Comparison of ENCODE assay signal across 25 cellular contexts in genomic region chr1:247435026-247435770, GRCh38. TPM values are rescaled to one million over a fixed set of nuclear protein-coding genes. Genes with fewer than 3 reads are reported as not detected.
A peak's percentile ranks its signal among the peaks of the same experiment; 100 is the strongest.
DNase-seq lines count a peak whose midpoint lies in the region; ATAC-seq and TF ChIP-seq lines count a peak whose summit lies in the region.
"Had no signal": no experiment of that assay in that cellular context is flagged by ENCODE, and none has a peak within 500 bp of the region (broad histone marks: within the 10 kb centered on the region; RNA-seq: fewer than 3 reads in every experiment).

No MANE protein-coding gene starts in this region.

- intact Hi-C loops in PC-3 (cut with micrococcal nuclease): no loop called here

- H4K8ac ChIP-seq in neuronal stem cell (ENCODE audit: low read depth, low read length): no peak overlapping the region

- no peaks in the 10 kb centered on the region for H3K9me2 ChIP-seq in PC-3 (replicated peaks; ENCODE audit: low read length)

- H2AK5ac ChIP-seq in neuronal stem cell (ENCODE audit: low read depth, low read length): no peak overlapping the region

- peak overlapping the region in 9 of 11 experiments; percentile 33 to 69 (median 60); a peak in 19 of 22 replicates for H3K27ac ChIP-seq in BLaER1 treated with 17β-estradiol and CSF1 and Interleukin-3, amounts not matched to agents 10 nM and 100 nM
- no peak overlapping the region for H3K27ac ChIP-seq in PC-3 (ENCODE audit: low read length)
- H3K27ac ChIP-seq in neuronal stem cell (replicated peaks; ENCODE audit: low read length): no peak overlapping the region
- H3K27ac ChIP-seq: right lobe of liver had no signal

- H3K27me3 Mint-ChIP-seq in progenitor cell of endocrine pancreas: peaks cover 11% of the 10 kb centered on the region

- no peak overlapping the region for H3K4me3 Mint-ChIP-seq in progenitor cell of endocrine pancreas (ENCODE audit: low read depth)
- H3K4me3 Mint-ChIP-seq: activated naive CD4-positive, alpha-beta T cell treated with anti-CD3 and anti-CD28 coated beads for 36 hours; type B pancreatic cell had no signal

- H3K79me1 ChIP-seq in neuronal stem cell (ENCODE audit: low read depth, low read length): no peaks in the 10 kb centered on the region

- H2BK120ac ChIP-seq in neuronal stem cell (ENCODE audit: low read depth, low read length): no peak overlapping the region

- H2AFZ ChIP-seq in PC-3 (ENCODE audit: low read length) (no peak overlapping the region), neuronal stem cell (ENCODE audit: low read length) (no peak overlapping the region)

- no peak overlapping the region for H3K23ac ChIP-seq in neuronal stem cell (ENCODE audit: low read depth, low read length, poor library complexity)

- no peaks in the 10 kb centered on the region for H3K36me3 Mint-ChIP-seq in progenitor cell of endocrine pancreas (ENCODE audit: insufficient read depth)
- H3K36me3 Mint-ChIP-seq: type B pancreatic cell had no signal

- H3K4me1 ChIP-seq in BLaER1 treated with 17β-estradiol and CSF1 and Interleukin-3, amounts not matched to agents 10 nM and 100 nM: peaks cover 18 to 99% (median 90%) of the 10 kb centered on the region in 10 experiments
- 0 out of 2 replicates have a peak, but pooled peaks cover 4% of the 10 kb centered on the region for H3K4me1 ChIP-seq in PC-3 (ENCODE audit: insufficient read depth, low read length)
- no peaks in the 10 kb centered on the region for H3K4me1 ChIP-seq in neuronal stem cell (ENCODE audit: control insufficient read depth in 2 of 2, insufficient read depth in 1 of 2, low read depth in 1 of 2, low read length in 2 of 2)
- H3K4me1 ChIP-seq: right lobe of liver had no signal

- H3K4me3 ChIP-seq in BLaER1 treated with 17β-estradiol and CSF1 and Interleukin-3, amounts not matched to agents 10 nM and 100 nM: peak overlapping the region in 6 of 10 experiments; percentile 1 to 25 (median 12); a peak in 4 of 20 replicates
- no peak overlapping the region for H3K4me3 ChIP-seq in PC-3 (ENCODE audit: low read length)
- no peak overlapping the region for H3K4me3 ChIP-seq in neuronal stem cell (ENCODE audit: low read length in 2 of 2)
- H3K4me3 ChIP-seq: right lobe of liver had no signal

- no peak overlapping the region for H3K18ac ChIP-seq in neuronal stem cell (ENCODE audit: low read length)

- peaks cover 84 to 100% (median 100%) of the 10 kb centered on the region in 11 experiments for H4K20me1 ChIP-seq in BLaER1 treated with 17β-estradiol and CSF1 and Interleukin-3, amounts not matched to agents 10 nM and 100 nM
- H4K20me1 ChIP-seq in PC-3 (ENCODE audit: low read length): no peaks in the 10 kb centered on the region

- CTCF ChIA-PET in PC-3 (lab: Charles Lee): no interaction called here

- peaks cover 0 to 4% (median 0%) of the 10 kb centered on the region in 11 experiments; a peak in 1 of 22 replicates for H3K9me3 ChIP-seq in BLaER1 treated with 17β-estradiol and CSF1 and Interleukin-3, amounts not matched to agents 10 nM and 100 nM (replicated peaks in 1 of 11)
- no peaks in the 10 kb centered on the region for H3K9me3 ChIP-seq in PC-3 (ENCODE audit: low read length)
- no peaks in the 10 kb centered on the region for H3K9me3 ChIP-seq in neuronal stem cell (replicated peaks in 1 of 2; ENCODE audit: control insufficient read depth in 2 of 2, insufficient read depth in 1 of 2, low read depth in 1 of 2, low read length in 2 of 2)
- H3K9me3 ChIP-seq: right lobe of liver had no signal

- TF ChIP-seq CTCF in PC-3 (conservative IDR thresholded peaks at IDR 0.05; ENCODE audit: low read depth, low read length): no peak
- no peak for TF ChIP-seq CTCF in progenitor cell of endocrine pancreas (IDR thresholded peaks at IDR 0.05; ENCODE audit: unreplicated experiment)

- no TSS peak for BruUV-seq in PC-3 (replicated peaks; lab: Mats Ljungman, UMichigan)

- no peaks in the 10 kb centered on the region for H3K9me3 Mint-ChIP-seq in progenitor cell of endocrine pancreas (ENCODE audit: low read depth)
- H3K9me3 Mint-ChIP-seq: activated naive CD4-positive, alpha-beta T cell treated with anti-CD3 and anti-CD28 coated beads for 36 hours; type B pancreatic cell had no signal

- no peak overlapping the region for H3K14ac ChIP-seq in neuronal stem cell (ENCODE audit: low read length)

- H2BK12ac ChIP-seq in neuronal stem cell (ENCODE audit: low read length): no peak overlapping the region

- no peak overlapping the region for H4K91ac ChIP-seq in neuronal stem cell (ENCODE audit: low read depth, low read length, poor library complexity)

- peak; percentile 53 for ATAC-seq in GM19452 (IDR thresholded peaks at IDR 0.05; ENCODE audit: unreplicated experiment)
- ATAC-seq in HG03342 (IDR thresholded peaks at IDR 0.05; ENCODE audit: unreplicated experiment): peak; percentile 47
- peak; percentile 61 for ATAC-seq in PC-3
- ATAC-seq: right lobe of liver; stimulated activated naive CD8-positive, alpha-beta T cell treated with anti-CD3 and anti-CD28 coated beads, Interleukin-15, Interleukin-2, amounts not matched to agents 100 U/mL and 50 U/mL, for 24 hours had no signal

- H3K4me2 ChIP-seq in BLaER1 treated with 17β-estradiol and CSF1 and Interleukin-3, amounts not matched to agents 10 nM and 100 nM: peak overlapping the region; percentile 24 to 86 (median 74)
- H3K4me2 ChIP-seq in PC-3 (ENCODE audit: low read length): no peak overlapping the region
- no peak overlapping the region for H3K4me2 ChIP-seq in neuronal stem cell (ENCODE audit: insufficient read depth, low read length, poor library complexity, severe bottlenecking)

- H3K36me3 ChIP-seq in BLaER1 treated with 17β-estradiol and CSF1 and Interleukin-3, amounts not matched to agents 10 nM and 100 nM: peaks cover 97 to 100% (median 99%) of the 10 kb centered on the region in 11 experiments
- no peaks in the 10 kb centered on the region for H3K36me3 ChIP-seq in PC-3 (ENCODE audit: low read depth, low read length)
- no peaks in the 10 kb centered on the region for H3K36me3 ChIP-seq in neuronal stem cell (replicated peaks in 1 of 2; ENCODE audit: control insufficient read depth in 2 of 2, insufficient read depth in 2 of 2, low read length in 2 of 2)
- H3K36me3 ChIP-seq: right lobe of liver had no signal

- WGBS in neuronal stem cell (ENCODE audit: extremely low coverage in 2 of 2, insufficient read length in 2 of 2, insufficient replicate concordance in 1 of 2), 2 donors: no CpG with 5 or more reads among the region's 13 CpGs

- H3K27me3 ChIP-seq in BLaER1 treated with 17β-estradiol and CSF1 and Interleukin-3, amounts not matched to agents 10 nM and 100 nM: no peaks in the 10 kb centered on the region
- peaks cover 40% of the 10 kb centered on the region for H3K27me3 ChIP-seq in PC-3 (ENCODE audit: low read length)
- no peaks in the 10 kb centered on the region for H3K27me3 ChIP-seq in neuronal stem cell (ENCODE audit: control insufficient read depth in 3 of 3, insufficient read depth in 3 of 3, low read depth in 1 of 3, low read length in 3 of 3)
- H3K27me3 ChIP-seq: right lobe of liver had no signal

- H3K4ac ChIP-seq in neuronal stem cell (ENCODE audit: low read length): no peak overlapping the region

- H3K4me1 Mint-ChIP-seq in progenitor cell of endocrine pancreas (ENCODE audit: low read depth): no peaks in the 10 kb centered on the region

- DNase-seq in PC-3 (peak; percentile 47), progenitor cell of endocrine pancreas (ENCODE audit: low spot score, unreplicated experiment) (no peak), HUDEP-2 (lab: John Stamatoyannopoulos, UW; ENCODE audit: unreplicated experiment in 76 of 76) (no peak), NCI-H2227 treated with DMSO at 0.1 percent for 48 hours (lab: John Stamatoyannopoulos, UW) (no peak), neuronal stem cell (ENCODE audit: low spot score) (no peak)
- DNase-seq: activated CD4-positive, alpha-beta T cell treated with anti-CD3 and anti-CD28 coated beads, Interleukin-2, amount 50 U/mL, for 1 hour; activated CD8-positive, alpha-beta memory T cell treated with anti-CD3 and anti-CD28 coated beads, Interleukin-2, amount 50 U/mL, for 48 hours; activated naive CD4-positive, alpha-beta T cell treated with anti-CD3 and anti-CD28 coated beads for 36 hours; aorta; C1 segment of cervical spinal cord; effector memory CD4-positive, alpha-beta T cell; GF-D8; head of caudate nucleus; NCI-H2029 treated with DMSO at 0.1 percent for 48 hours; right lobe of liver; stimulated activated naive CD8-positive, alpha-beta T cell treated with anti-CD3 and anti-CD28 coated beads, Interleukin-15, Interleukin-2, amounts not matched to agents 100 U/mL and 50 U/mL, for 24 hours had no signal

- no peak overlapping the region for H2BK15ac ChIP-seq in neuronal stem cell (ENCODE audit: low read length)

- peak overlapping the region in 2 of 11 experiments; percentile 6 to 9; a peak in 3 of 22 replicates for H3K9ac ChIP-seq in BLaER1 treated with 17β-estradiol and CSF1 and Interleukin-3, amounts not matched to agents 10 nM and 100 nM
- H3K9ac ChIP-seq in PC-3 (ENCODE audit: low read length) (no peak overlapping the region), neuronal stem cell (ENCODE audit: low read depth, low read length, poor library complexity) (no peak overlapping the region)

- POLR2A ChIA-PET in PC-3 (lab: Charles Lee; ENCODE audit: unreplicated experiment): no interaction called here

- H2BK5ac ChIP-seq in neuronal stem cell (ENCODE audit: low read length): no peak overlapping the region

- no peaks in the 10 kb centered on the region for H3K79me2 ChIP-seq in PC-3 (ENCODE audit: low read length)

- no peaks in the 10 kb centered on the region for H3F3A ChIP-seq in PC-3 (ENCODE audit: low read length, unreplicated experiment)

- no peak overlapping the region for H3K27ac Mint-ChIP-seq in progenitor cell of endocrine pancreas
- H3K27ac Mint-ChIP-seq: activated naive CD4-positive, alpha-beta T cell treated with anti-CD3 and anti-CD28 coated beads for 36 hours; type B pancreatic cell had no signal

RNA-seq across cellular contexts. Expression of gene NLRP3, which starts 19.2 kb away (rescaled TPM):
- total RNA-seq in PC-3 (2014; rRNA removed) (0.35 and 0.40 TPM in 2 replicates), progenitor cell of endocrine pancreas (0.38 TPM in 1 of 2 replicates, not detected in the other)
- 0.24 TPM for polyA plus RNA-seq in neuronal stem cell (2013, experiment 1 of 2)
- 0.26 TPM for polyA plus RNA-seq in neuronal stem cell (2013, experiment 2 of 2)
- total RNA-seq: NCI-H460 had no signal

RNA-seq across cellular contexts. Expression of gene OR2B11, which starts 22.7 kb away (rescaled TPM):
- total RNA-seq in PC-3 (2014; rRNA removed) (not detected in 2 replicates), progenitor cell of endocrine pancreas (not detected in 2 replicates)
- polyA plus RNA-seq in neuronal stem cell (2013, experiment 1 of 2): not detected
- polyA plus RNA-seq in neuronal stem cell (2013, experiment 2 of 2): not detected
- total RNA-seq: activated naive CD4-positive, alpha-beta T cell treated with anti-CD3 and anti-CD28 coated beads for 36 hours; aorta; fibroblast of lung; liver; MCF 10A; NCI-H460; omental fat pad; right lobe of liver had no signal
- polyA plus RNA-seq: aorta, fibroblast of lung, liver had no signal

Comparison
In these comparisons a context has a peak if more than half of its experiments do, and no peak if none do; other contexts are left out.
1. H3K27ac ChIP-seq: peak in BLaER1 treated with 17β-estradiol and CSF1 and Interleukin-3, amounts not matched to agents 10 nM and 100 nM (9 of 11); none in PC-3 (single experiment) and neuronal stem cell (single experiment).
2. H3K4me2 ChIP-seq: peak in BLaER1 treated with 17β-estradiol and CSF1 and Interleukin-3, amounts not matched to agents 10 nM and 100 nM (11 of 11); none in PC-3 (single experiment) and neuronal stem cell (single experiment).
3. H3K4me3 ChIP-seq: peak in BLaER1 treated with 17β-estradiol and CSF1 and Interleukin-3, amounts not matched to agents 10 nM and 100 nM (6 of 10); none in PC-3 (single experiment) and neuronal stem cell (0 of 2).
4. Peak in every context shown above with its lines, with median percentiles within 50 percentile points of each other: ATAC-seq.